In genomic region chr11:122979103-122979814, GRCh38 we compare ENCODE assay signal across 27 cellular contexts. TPM values are rescaled to one million over a fixed set of nuclear protein-coding genes. Genes with fewer than 3 reads are reported as not detected.
DNase-seq lines count a peak whose midpoint lies in the region; ATAC-seq and TF ChIP-seq lines count a peak whose summit lies in the region.
"Had no signal": no experiment of that assay in that cellular context is flagged by ENCODE, and none has a peak within 500 bp of the region (broad histone marks: within the 10 kb centered on the region; RNA-seq: fewer than 3 reads in every experiment).

No MANE protein-coding gene starts in this region.

- peaks cover 100% of the 10 kb centered on the region for H3K27me3 ChIP-seq in iPS-18a (ENCODE audit: control insufficient read depth, insufficient read depth, low read length)

- CTCF ChIA-PET in activated CD4-positive, alpha-beta T cell treated with anti-CD3 and anti-CD28 coated beads for 36 hours (lab: Charles Lee), result interaction anchor here (1.4 to 1.6 kb wide), 3 partner anchors 43 to 76 kb away, joined by 3 to 4 read pairs (median 4); no protein-coding TSS in a partner anchor
- CTCF ChIA-PET in WTC11 (lab: Charles Lee), result interaction anchor here (0.7 to 0.8 kb wide), 2 partner anchors 42 to 126 kb away, joined by 4 to 6 read pairs; no protein-coding TSS in a partner anchor

- peaks cover 30% of the 10 kb centered on the region for H3K4me1 Mint-ChIP-seq in activated CD4-positive, alpha-beta T cell treated with anti-CD3 and anti-CD28 coated beads for 36 hours
- H3K4me1 Mint-ChIP-seq in WTC11 (peaks cover 57% of the 10 kb centered on the region), osteocyte (ENCODE audit: unreplicated experiment) (peaks cover 37% of the 10 kb centered on the region)

- peaks cover 5% of the 10 kb centered on the region for H3K9me3 ChIP-seq in iPS-18a (ENCODE audit: control insufficient read depth, low read depth, low read length)
- H3K9me3 ChIP-seq: upper lobe of left lung had no signal

- intact Hi-C loops in activated CD4-positive, alpha-beta T cell treated with anti-CD3 and anti-CD28 coated beads for 36 hours (cut with DNase I, micrococcal nuclease), result no loop called here

- ATAC-seq in activated CD4-positive, alpha-beta T cell treated with anti-CD3 and anti-CD28 coated beads for 36 hours, result no peak
- ATAC-seq in WTC11, result no peak
- ATAC-seq in GM21723 (IDR thresholded peaks at IDR 0.05; ENCODE audit: unreplicated experiment), result no peak
- ATAC-seq: naive thymus-derived CD4-positive, alpha-beta T cell; stimulated activated naive CD8-positive, alpha-beta T cell treated with anti-CD3 and anti-CD28 coated beads, Interleukin-15, amount 100 ng/mL, for 72 hours had no signal

- H3K27ac Mint-ChIP-seq in activated CD4-positive, alpha-beta T cell treated with anti-CD3 and anti-CD28 coated beads for 36 hours, result no peak overlapping the region
- no peak overlapping the region for H3K27ac Mint-ChIP-seq in WTC11
- no peak overlapping the region for H3K27ac Mint-ChIP-seq in osteocyte (ENCODE audit: unreplicated experiment)
- H3K27ac Mint-ChIP-seq: dendritic cell treated with granulocyte-macrophage colony-stimulating factor and Interleukin-4, amounts not matched to agents 40 ng/mL and 50 ng/mL, for 4 days had no signal

- no peak overlapping the region for H3K27ac ChIP-seq in iPS-18a (ENCODE audit: low read length)
- H3K27ac ChIP-seq: 22Rv1, epithelial cell of prostate, upper lobe of left lung had no signal

- H3K36me3 Mint-ChIP-seq in activated CD4-positive, alpha-beta T cell treated with anti-CD3 and anti-CD28 coated beads for 36 hours (ENCODE audit: low read depth), result peaks cover 2% of the 10 kb centered on the region
- H3K36me3 Mint-ChIP-seq in WTC11, result peaks cover 5% of the 10 kb centered on the region
- no peaks in the 10 kb centered on the region for H3K36me3 Mint-ChIP-seq in osteocyte (ENCODE audit: unreplicated experiment)

- peaks cover 85% of the 10 kb centered on the region for H3K27me3 Mint-ChIP-seq in activated CD4-positive, alpha-beta T cell treated with anti-CD3 and anti-CD28 coated beads for 36 hours
- H3K27me3 Mint-ChIP-seq in WTC11 (ENCODE audit: low read depth) (peaks cover 100% of the 10 kb centered on the region), osteocyte (ENCODE audit: unreplicated experiment) (peaks cover 91% of the 10 kb centered on the region)

- H3K4me1 ChIP-seq in iPS-18a (ENCODE audit: control insufficient read depth, low read depth, low read length), result peaks cover 15% of the 10 kb centered on the region

- H3K4me3 ChIP-seq in iPS-18a (ENCODE audit: low read length), result peak overlapping the region; percentile 18
- H3K4me3 ChIP-seq: upper lobe of left lung had no signal

- H3K9ac ChIP-seq in iPS-18a (ENCODE audit: low read length), result no peak overlapping the region

- no peak for TF ChIP-seq CTCF in WTC11 (IDR thresholded peaks at IDR 0.05)
- no peak for TF ChIP-seq CTCF in osteocyte (IDR thresholded peaks at IDR 0.05)

- no peaks in the 10 kb centered on the region for H3K9me3 Mint-ChIP-seq in activated CD4-positive, alpha-beta T cell treated with anti-CD3 and anti-CD28 coated beads for 36 hours (ENCODE audit: low read depth)
- H3K9me3 Mint-ChIP-seq in WTC11, result no peaks in the 10 kb centered on the region
- no peaks in the 10 kb centered on the region for H3K9me3 Mint-ChIP-seq in osteocyte (ENCODE audit: unreplicated experiment)
- H3K9me3 Mint-ChIP-seq: dendritic cell treated with granulocyte-macrophage colony-stimulating factor and Interleukin-4, amounts not matched to agents 40 ng/mL and 50 ng/mL, for 4 days; stimulated activated naive CD8-positive, alpha-beta T cell treated with anti-CD3 and anti-CD28 coated beads, Interleukin-15, amount 100 ng/mL, for 72 hours had no signal

- no peak overlapping the region for H3K4me3 Mint-ChIP-seq in activated CD4-positive, alpha-beta T cell treated with anti-CD3 and anti-CD28 coated beads for 36 hours
- H3K4me3 Mint-ChIP-seq in WTC11, result peak overlapping the region; percentile 70
- H3K4me3 Mint-ChIP-seq in osteocyte (ENCODE audit: unreplicated experiment), result peak overlapping the region; percentile 43
- H3K4me3 Mint-ChIP-seq: dendritic cell treated with granulocyte-macrophage colony-stimulating factor and Interleukin-4, amounts not matched to agents 40 ng/mL and 50 ng/mL, for 4 days had no signal

- peak; percentile 12 for DNase-seq in activated CD4-positive, alpha-beta T cell treated with anti-CD3 and anti-CD28 coated beads for 36 hours
- DNase-seq in activated CD4-positive, alpha-beta T cell treated with anti-CD3 and anti-CD28 coated beads, Interleukin-2, amount 50 U/mL, for 1 hour, result no peak
- DNase-seq in WTC11 (ENCODE audit: low spot score) (peak; percentile 38), osteocyte (ENCODE audit: extremely low spot score, unreplicated experiment) (no peak), HuH-7.5 (ENCODE audit: low spot score) (no peak)
- DNase-seq in effector CD4-positive, alpha-beta T cell, result no peak
- DNase-seq: activated CD4-positive, CD25-positive, alpha-beta regulatory T cell treated with anti-CD3 and anti-CD28 coated beads, Interleukin-2, amount 50 U/mL, for 72 hours; activated gamma-delta T cell; AML-193; amniotic stem cell; DND-41; hippocampal formation; kidney glomerular epithelial cell; naive thymus-derived CD4-positive, alpha-beta T cell; NCI-H2171; stimulated activated CD4-positive, alpha-beta T cell treated with anti-CD3 and anti-CD28 coated beads, Interleukin-4, amount 100 ng/mL, for 1 hour; stimulated activated naive CD8-positive, alpha-beta T cell treated with anti-CD3 and anti-CD28 coated beads, Interleukin-15, amount 100 ng/mL, for 72 hours; SW 1271 had no signal

- POLR2A ChIA-PET in activated CD4-positive, alpha-beta T cell treated with anti-CD3 and anti-CD28 coated beads for 36 hours (lab: Charles Lee), result interaction anchor here (0.7 kb wide), 1 partner anchor 96 kb away, joined by 3 read pairs; no protein-coding TSS in a partner anchor
- POLR2A ChIA-PET in WTC11 (lab: Charles Lee), result interaction anchor here (0.7 kb wide), 1 partner anchor 577 kb away, joined by 3 read pairs; no protein-coding TSS in a partner anchor

- no peaks in the 10 kb centered on the region for H3K36me3 ChIP-seq in iPS-18a (ENCODE audit: control insufficient read depth, low read depth, low read length)
- H3K36me3 ChIP-seq: upper lobe of left lung had no signal

TF ChIP-seq in WTC11, 78 proteins besides CTCF, POLR2A, EP300 and RAD21:
- no peak for TF ChIP-seq ZSCAN18 (CRISPR knock-in tag; IDR thresholded peaks at IDR 0.05)
- no peak for TF ChIP-seq E2F4 (CRISPR knock-in tag; IDR thresholded peaks at IDR 0.05; ENCODE audit: borderline replicate concordance, low read depth)
- no peak for TF ChIP-seq IRF1 (CRISPR knock-in tag; IDR thresholded peaks at IDR 0.05)
- TF ChIP-seq OVOL2 (CRISPR knock-in tag; IDR thresholded peaks at IDR 0.05; ENCODE audit: borderline replicate concordance), result no peak
- no peak for TF ChIP-seq SMAD4 (CRISPR knock-in tag; IDR thresholded peaks at IDR 0.05)
- no peak for TF ChIP-seq TEAD1 (CRISPR knock-in tag; IDR thresholded peaks at IDR 0.05)
- TF ChIP-seq SP1 (CRISPR knock-in tag; conservative IDR thresholded peaks at IDR 0.05), result no peak

RNA-seq across cellular contexts. Expression of gene BSX, which starts 2.4 kb away (rescaled TPM):
- total RNA-seq in activated CD4-positive, alpha-beta T cell treated with anti-CD3 and anti-CD28 coated beads for 36 hours, result not detected
- total RNA-seq in WTC11 (2021) (not detected in 3 replicates), osteocyte (not detected in 2 replicates)
- total RNA-seq: cardiac septum; fibroblast of villous mesenchyme; naive thymus-derived CD4-positive, alpha-beta T cell; pulmonary artery endothelial cell; upper lobe of left lung had no signal

Comparison
In these comparisons a context has a peak if more than half of its experiments do, and no peak if none do; other contexts are left out.
1. DNase-seq: peak in activated CD4-positive, alpha-beta T cell treated with anti-CD3 and anti-CD28 coated beads for 36 hours (single experiment) and WTC11 (single experiment); none in activated CD4-positive, alpha-beta T cell treated with anti-CD3 and anti-CD28 coated beads, Interleukin-2, amount 50 U/mL, for 1 hour (single experiment), osteocyte (single experiment), HuH-7.5 (single experiment) and effector CD4-positive, alpha-beta T cell (single experiment).